6 cellular contexts compared by ENCODE assay signal in the genomic region with DNA sequence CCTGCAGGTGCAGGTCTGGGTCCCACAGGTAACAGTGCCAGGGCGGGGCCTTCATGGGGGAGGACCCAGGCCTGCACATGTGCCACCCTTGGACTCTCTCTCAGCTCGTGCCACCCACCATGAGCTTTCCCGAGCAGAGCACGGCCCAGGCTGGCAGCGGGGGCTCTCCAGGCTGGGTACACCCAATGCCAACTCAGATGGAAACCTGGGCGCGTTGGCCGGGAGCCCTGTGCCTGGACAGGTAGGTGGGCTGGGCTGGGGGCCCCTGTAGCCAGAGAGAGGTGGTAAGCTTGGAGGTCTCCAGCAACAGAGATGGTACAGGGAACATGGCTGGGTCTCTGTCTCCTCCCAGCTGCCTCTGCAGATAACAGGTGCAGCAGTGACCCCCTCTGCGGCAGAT.
"Had no signal": no experiment of that assay in that cellular context is flagged by ENCODE, and none has a peak within 500 bp of the region (broad histone marks: within the 10 kb centered on the region; RNA-seq: fewer than 3 reads in every experiment).

No MANE protein-coding gene starts in this region.

- H3K27ac ChIP-seq: GM23248 had no signal

- H3K4me3 ChIP-seq: GM23248, K562 had no signal

- H3K4me3 Mint-ChIP-seq: H9 had no signal

- DNase-seq: GM23248, GOT3, H9, HCEC 1CT, IMR-90 had no signal

- ATAC-seq: K562 had no signal

- H3K27ac Mint-ChIP-seq: H9 had no signal
